13 cellular contexts compared by ENCODE assay signal in the genomic region with DNA sequence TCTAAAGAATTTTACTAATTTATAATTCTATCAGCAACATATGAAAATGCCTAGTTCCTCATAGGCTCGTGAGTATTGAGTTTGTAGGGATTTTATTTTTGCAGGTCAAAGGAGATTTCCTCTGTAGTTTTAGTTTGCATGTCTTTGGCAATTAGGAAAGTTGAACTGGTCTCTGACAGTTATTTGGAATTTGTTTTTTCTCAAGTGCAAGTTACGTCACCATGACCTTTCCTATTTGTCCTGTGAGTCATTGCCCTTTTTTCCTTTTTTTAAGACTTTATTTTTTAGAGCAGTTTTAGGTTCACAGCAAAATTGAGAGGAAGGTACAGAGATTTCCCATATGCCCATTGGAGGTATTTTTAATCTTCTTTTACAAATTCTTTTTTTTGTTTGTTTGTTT. TPM values are rescaled to one million over a fixed set of nuclear protein-coding genes. Genes with fewer than 3 reads are reported as not detected.
DNase-seq lines count a peak whose midpoint lies in the region; ATAC-seq and TF ChIP-seq lines count a peak whose summit lies in the region.
"Had no signal": no experiment of that assay in that cellular context is flagged by ENCODE, and none has a peak within 500 bp of the region (broad histone marks: within the 10 kb centered on the region; RNA-seq: fewer than 3 reads in every experiment).

No MANE protein-coding gene starts in this region.

- ATAC-seq in HG03439 (IDR thresholded peaks at IDR 0.05; ENCODE audit: unreplicated experiment) (no peak), GM21717 (IDR thresholded peaks at IDR 0.05; ENCODE audit: unreplicated experiment) (no peak)
- ATAC-seq: activated naive CD4-positive, alpha-beta T cell treated with anti-CD3 and anti-CD28 coated beads, Interleukin-2, amount 50 U/mL, for 72 hours had no signal

- DNase-seq in ELR (ENCODE audit: low read depth) (peak; percentile 68), SK-N-MC (ENCODE audit: low read depth, low spot score) (no peak), fibroblast of mammary gland (ENCODE audit: low read depth) (peak; percentile 90), renal cortical epithelial cell (ENCODE audit: low read depth) (peak; percentile 67), medulla oblongata (ENCODE audit: extremely low spot score) (no peak)
- DNase-seq in activated CD4-positive, alpha-beta T cell treated with anti-CD3 and anti-CD28 coated beads for 1 hour: no peak
- DNase-seq: CD4-positive, alpha-beta T cell; NCI-H526 treated with DMSO at 0.1 percent for 48 hours; occipital lobe; testis had no signal

- no peak overlapping the region for H3K9ac ChIP-seq in SK-N-MC (ENCODE audit: insufficient read length)

- no peaks in the 10 kb centered on the region for H3K9me3 ChIP-seq in SK-N-MC (ENCODE audit: low read depth, low read length)
- H3K9me3 ChIP-seq: testis had no signal

- H3K4me3 ChIP-seq in SK-N-MC (no peak overlapping the region), fibroblast of mammary gland (ENCODE audit: control insufficient read depth, low read depth, low read length) (no peak overlapping the region)
- H3K4me3 ChIP-seq: testis had no signal

- H3K36me3 ChIP-seq in SK-N-MC (ENCODE audit: insufficient read depth, low read length): no peaks in the 10 kb centered on the region

- H3K27ac ChIP-seq in SK-N-MC: 0 out of 2 replicates have a peak overlapping the region, but pooled peaks have one; percentile 21

- TF ChIP-seq CTCF in fibroblast of mammary gland (conservative IDR thresholded peaks at IDR 0.05; ENCODE audit: control insufficient read depth, insufficient read depth, low read depth, low read length): no peak

RNA-seq across cellular contexts. Expression of a gene that starts 29.0 kb away (rescaled TPM):
- 0.50 and 2.6 TPM in 2 replicates for total RNA-seq in renal cortical epithelial cell
- total RNA-seq: CD4-positive, alpha-beta T cell had no signal

Comparison
In these comparisons a context has a peak if more than half of its experiments do, and no peak if none do; other contexts are left out.
1. DNase-seq: peak in ELR (single experiment), fibroblast of mammary gland (single experiment) and renal cortical epithelial cell (single experiment); none in SK-N-MC (single experiment), medulla oblongata (single experiment) and activated CD4-positive, alpha-beta T cell treated with anti-CD3 and anti-CD28 coated beads for 1 hour (single experiment).